8 cellular contexts compared by ENCODE assay signal in genomic region chr2:174337337-174338154, GRCh38. TPM values are rescaled to one million over a fixed set of nuclear protein-coding genes. Genes with fewer than 3 reads are reported as not detected.
DNase-seq lines count a peak whose midpoint lies in the region; ATAC-seq and TF ChIP-seq lines count a peak whose summit lies in the region.

No MANE protein-coding gene starts in this region.

- H3K4me1 ChIP-seq in RWPE2 (ENCODE audit: insufficient read depth, poor library complexity, severe bottlenecking) = peaks cover 9% of the 10 kb centered on the region
- H3K4me1 ChIP-seq in endodermal cell (ENCODE audit: control insufficient read depth, insufficient read depth, low read length) = peaks cover 10% of the 10 kb centered on the region
- peaks cover 13% of the 10 kb centered on the region for H3K4me1 ChIP-seq in ovary (ENCODE audit: insufficient read depth)

- TF ChIP-seq EP300 in ovary (IDR thresholded peaks at IDR 0.05) = no peak

- no peaks in the 10 kb centered on the region for H3K36me3 ChIP-seq in RWPE2 (ENCODE audit: low read depth)
- H3K36me3 ChIP-seq in endodermal cell (ENCODE audit: control insufficient read depth, insufficient read depth, low read length) = no peaks in the 10 kb centered on the region
- H3K36me3 ChIP-seq in ovary = no peaks in the 10 kb centered on the region

- H3K9me3 ChIP-seq in RWPE2 (ENCODE audit: severe bottlenecking) (no peaks in the 10 kb centered on the region), endodermal cell (ENCODE audit: control insufficient read depth, low read length) (no peaks in the 10 kb centered on the region), ovary (no peaks in the 10 kb centered on the region)

- peak overlapping the region; percentile 45 for H3K4me3 Mint-ChIP-seq in endodermal cell

- 0 to 1% methylated on average over 37 to 74 of the region's 74 CpGs for WGBS in endodermal cell (ENCODE audit: insufficient coverage in 1 of 2, insufficient read length in 1 of 2), 2 experiments
- 5 to 7% (median 5%) methylated on average over 57 to 74 of the region's 74 CpGs for WGBS in ovary, 3 donors

- H3K27ac ChIP-seq in RWPE2 (ENCODE audit: poor library complexity, severe bottlenecking) = no peak overlapping the region
- H3K27ac ChIP-seq in endodermal cell (ENCODE audit: low read depth, low read length) = no peak overlapping the region
- no peak overlapping the region for H3K27ac ChIP-seq in ovary

- no peaks in the 10 kb centered on the region for H3K9me3 Mint-ChIP-seq in endodermal cell

- no peak overlapping the region for H3K27ac Mint-ChIP-seq in endodermal cell

- DNase-seq in DMS79 (lab: John Stamatoyannopoulos, UW) (peak; percentile 21), RWPE2 (ENCODE audit: low spot score) (no peak), endodermal cell (peak; percentile 81), ovary (no peak), left lobe of liver (ENCODE audit: low spot score) (no peak), GOT3 (lab: John Stamatoyannopoulos, UW) (no peak)

- ATAC-seq in GM21381 (IDR thresholded peaks at IDR 0.05; ENCODE audit: unreplicated experiment) (peak; percentile 17), RWPE2 (ENCODE audit: low read depth) (peak; percentile 11; the same call in 1 of the 3 replicates), left lobe of liver (no peak), HG03097 (IDR thresholded peaks at IDR 0.05; ENCODE audit: low FRiP score, unreplicated experiment) (no peak)

- peaks cover 93% of the 10 kb centered on the region for H3K27me3 Mint-ChIP-seq in endodermal cell (ENCODE audit: insufficient read depth)

- TF ChIP-seq CTCF in RWPE2 (IDR thresholded peaks at IDR 0.05; ENCODE audit: poor library complexity, severe bottlenecking) = no peak
- TF ChIP-seq CTCF in endodermal cell (conservative IDR thresholded peaks at IDR 0.05) = no peak
- TF ChIP-seq CTCF in ovary (IDR thresholded peaks at IDR 0.05) = no peak

- TF ChIP-seq POLR2A in ovary (IDR thresholded peaks at IDR 0.05) = no peak

- peaks cover 30% of the 10 kb centered on the region for H3K4me1 Mint-ChIP-seq in endodermal cell

- H3K4me3 ChIP-seq in RWPE2 (ENCODE audit: severe bottlenecking) (peak overlapping the region; percentile 18), endodermal cell (ENCODE audit: low read length) (peak overlapping the region; percentile 74), ovary (peak overlapping the region; percentile 7)

- H3K27me3 ChIP-seq in RWPE2 (ENCODE audit: insufficient read depth, poor library complexity, severe bottlenecking) = peaks cover 99% of the 10 kb centered on the region
- peaks cover 99% of the 10 kb centered on the region for H3K27me3 ChIP-seq in endodermal cell (ENCODE audit: control insufficient read depth, insufficient read depth, low read length, poor library complexity, severe bottlenecking)
- H3K27me3 ChIP-seq in ovary = peaks cover 12% of the 10 kb centered on the region

- intact Hi-C loops in ovary (cut with DNase I) = loop anchor here in 1 of 4 donors (10.0 kb wide), 1 partner anchor 1767 kb away; the partner anchor contains the start of gene HOXD11

- no peaks in the 10 kb centered on the region for H3K36me3 Mint-ChIP-seq in endodermal cell (ENCODE audit: low read depth)

- no peak overlapping the region for H3K9ac ChIP-seq in endodermal cell (ENCODE audit: extremely low read depth, low read length, poor library complexity, severe bottlenecking)

RNA-seq across cellular contexts. Expression of gene SP9, which starts 2.8 kb away (rescaled TPM):
- not detected for total RNA-seq in endodermal cell
- polyA plus RNA-seq in endodermal cell (2013, experiment 1 of 2) = 2.8 TPM
- 1.6 TPM for polyA plus RNA-seq in endodermal cell (2013, experiment 2 of 2)
- total RNA-seq in ovary = not detected
- not detected for polyA plus RNA-seq in ovary
- not detected for total RNA-seq in left lobe of liver

RNA-seq across cellular contexts. Expression of gene SCRN3, which starts 58.0 kb away (rescaled TPM):
- 10 to 100 TPM; 11.4 to 13.6 TPM for total RNA-seq in endodermal cell
- 26.1 TPM for polyA plus RNA-seq in endodermal cell (2013, experiment 1 of 2)
- polyA plus RNA-seq in endodermal cell (2013, experiment 2 of 2) = 26.7 TPM
- 10 to 100 TPM in 6 of 7 donors, 1 to 10 TPM in 1; 8.8 to 23.5 (median 16.5) TPM for total RNA-seq in ovary
- 10 to 100 TPM in 1 of 2 donors, 1 to 10 TPM in 1; 9.7 to 21.1 TPM for polyA plus RNA-seq in ovary
- total RNA-seq in left lobe of liver = 17.8 TPM

Comparison
In these comparisons a context has a peak if more than half of its experiments do, and no peak if none do; other contexts are left out.
1. DNase-seq: peak in DMS79 (single experiment) and endodermal cell (single experiment); none in RWPE2 (single experiment), ovary (0 of 5), left lobe of liver (single experiment) and GOT3 (single experiment).
2. ATAC-seq: peak in GM21381 (single experiment) and RWPE2 (single experiment); none in left lobe of liver (single experiment) and HG03097 (single experiment).
3. H3K4me3 ChIP-seq: peak in every context shown above with its lines; median percentile 74 in endodermal cell; 18 in RWPE2; 7 in ovary.